In the genomic region with DNA sequence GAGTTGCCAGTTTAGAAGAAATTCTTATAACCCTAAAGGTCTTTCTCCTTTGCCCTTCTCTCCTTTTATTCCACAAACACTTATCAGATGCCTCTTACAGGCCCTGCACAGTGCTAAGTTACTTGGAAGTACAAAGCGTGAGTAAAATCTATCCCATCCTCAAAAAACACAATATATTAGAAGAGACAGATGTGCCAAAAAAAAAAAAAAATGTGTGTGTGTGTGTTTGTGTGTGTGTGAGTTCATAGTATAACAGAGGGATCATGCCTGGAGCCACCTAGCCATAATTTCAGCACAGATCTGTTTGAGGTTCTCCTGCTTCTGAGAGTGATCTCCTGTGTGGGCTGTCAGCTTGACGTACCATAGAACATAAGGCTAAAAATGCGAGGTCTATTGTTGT, we compare ENCODE assay signal across 1 cellular context.
TF ChIP-seq lines count a peak whose summit lies in the region.

No MANE protein-coding gene starts in this region.

TF ChIP-seq in GM23338, 12 proteins besides CTCF, POLR2A, EP300 and RAD21:
- TF ChIP-seq JUNB (IDR thresholded peaks at IDR 0.05; ENCODE audit: unreplicated experiment) (no peak), POLR2AphosphoS5 (IDR thresholded peaks at IDR 0.05; ENCODE audit: low read depth) (no peak), ZNF114 (CRISPR knock-in tag; IDR thresholded peaks at IDR 0.05) (no peak), STAT1 (IDR thresholded peaks at IDR 0.05; ENCODE audit: unreplicated experiment) (no peak), ZNF331 (CRISPR knock-in tag; IDR thresholded peaks at IDR 0.05; ENCODE audit: low read depth) (no peak), REST (IDR thresholded peaks at IDR 0.05; ENCODE audit: unreplicated experiment) (no peak), EZH2phosphoT487 (IDR thresholded peaks at IDR 0.05; ENCODE audit: unreplicated experiment) (no peak), NANOG (IDR thresholded peaks at IDR 0.05; ENCODE audit: borderline replicate concordance) (no peak), ETS1 (IDR thresholded peaks at IDR 0.05) (no peak), EZH2 (IDR thresholded peaks at IDR 0.05; ENCODE audit: low read depth, unreplicated experiment) (no peak), CREB1 (CRISPR knock-in tag; IDR thresholded peaks at IDR 0.05; ENCODE audit: low read depth) (no peak)
- TF ChIP-seq, protein P1, sequence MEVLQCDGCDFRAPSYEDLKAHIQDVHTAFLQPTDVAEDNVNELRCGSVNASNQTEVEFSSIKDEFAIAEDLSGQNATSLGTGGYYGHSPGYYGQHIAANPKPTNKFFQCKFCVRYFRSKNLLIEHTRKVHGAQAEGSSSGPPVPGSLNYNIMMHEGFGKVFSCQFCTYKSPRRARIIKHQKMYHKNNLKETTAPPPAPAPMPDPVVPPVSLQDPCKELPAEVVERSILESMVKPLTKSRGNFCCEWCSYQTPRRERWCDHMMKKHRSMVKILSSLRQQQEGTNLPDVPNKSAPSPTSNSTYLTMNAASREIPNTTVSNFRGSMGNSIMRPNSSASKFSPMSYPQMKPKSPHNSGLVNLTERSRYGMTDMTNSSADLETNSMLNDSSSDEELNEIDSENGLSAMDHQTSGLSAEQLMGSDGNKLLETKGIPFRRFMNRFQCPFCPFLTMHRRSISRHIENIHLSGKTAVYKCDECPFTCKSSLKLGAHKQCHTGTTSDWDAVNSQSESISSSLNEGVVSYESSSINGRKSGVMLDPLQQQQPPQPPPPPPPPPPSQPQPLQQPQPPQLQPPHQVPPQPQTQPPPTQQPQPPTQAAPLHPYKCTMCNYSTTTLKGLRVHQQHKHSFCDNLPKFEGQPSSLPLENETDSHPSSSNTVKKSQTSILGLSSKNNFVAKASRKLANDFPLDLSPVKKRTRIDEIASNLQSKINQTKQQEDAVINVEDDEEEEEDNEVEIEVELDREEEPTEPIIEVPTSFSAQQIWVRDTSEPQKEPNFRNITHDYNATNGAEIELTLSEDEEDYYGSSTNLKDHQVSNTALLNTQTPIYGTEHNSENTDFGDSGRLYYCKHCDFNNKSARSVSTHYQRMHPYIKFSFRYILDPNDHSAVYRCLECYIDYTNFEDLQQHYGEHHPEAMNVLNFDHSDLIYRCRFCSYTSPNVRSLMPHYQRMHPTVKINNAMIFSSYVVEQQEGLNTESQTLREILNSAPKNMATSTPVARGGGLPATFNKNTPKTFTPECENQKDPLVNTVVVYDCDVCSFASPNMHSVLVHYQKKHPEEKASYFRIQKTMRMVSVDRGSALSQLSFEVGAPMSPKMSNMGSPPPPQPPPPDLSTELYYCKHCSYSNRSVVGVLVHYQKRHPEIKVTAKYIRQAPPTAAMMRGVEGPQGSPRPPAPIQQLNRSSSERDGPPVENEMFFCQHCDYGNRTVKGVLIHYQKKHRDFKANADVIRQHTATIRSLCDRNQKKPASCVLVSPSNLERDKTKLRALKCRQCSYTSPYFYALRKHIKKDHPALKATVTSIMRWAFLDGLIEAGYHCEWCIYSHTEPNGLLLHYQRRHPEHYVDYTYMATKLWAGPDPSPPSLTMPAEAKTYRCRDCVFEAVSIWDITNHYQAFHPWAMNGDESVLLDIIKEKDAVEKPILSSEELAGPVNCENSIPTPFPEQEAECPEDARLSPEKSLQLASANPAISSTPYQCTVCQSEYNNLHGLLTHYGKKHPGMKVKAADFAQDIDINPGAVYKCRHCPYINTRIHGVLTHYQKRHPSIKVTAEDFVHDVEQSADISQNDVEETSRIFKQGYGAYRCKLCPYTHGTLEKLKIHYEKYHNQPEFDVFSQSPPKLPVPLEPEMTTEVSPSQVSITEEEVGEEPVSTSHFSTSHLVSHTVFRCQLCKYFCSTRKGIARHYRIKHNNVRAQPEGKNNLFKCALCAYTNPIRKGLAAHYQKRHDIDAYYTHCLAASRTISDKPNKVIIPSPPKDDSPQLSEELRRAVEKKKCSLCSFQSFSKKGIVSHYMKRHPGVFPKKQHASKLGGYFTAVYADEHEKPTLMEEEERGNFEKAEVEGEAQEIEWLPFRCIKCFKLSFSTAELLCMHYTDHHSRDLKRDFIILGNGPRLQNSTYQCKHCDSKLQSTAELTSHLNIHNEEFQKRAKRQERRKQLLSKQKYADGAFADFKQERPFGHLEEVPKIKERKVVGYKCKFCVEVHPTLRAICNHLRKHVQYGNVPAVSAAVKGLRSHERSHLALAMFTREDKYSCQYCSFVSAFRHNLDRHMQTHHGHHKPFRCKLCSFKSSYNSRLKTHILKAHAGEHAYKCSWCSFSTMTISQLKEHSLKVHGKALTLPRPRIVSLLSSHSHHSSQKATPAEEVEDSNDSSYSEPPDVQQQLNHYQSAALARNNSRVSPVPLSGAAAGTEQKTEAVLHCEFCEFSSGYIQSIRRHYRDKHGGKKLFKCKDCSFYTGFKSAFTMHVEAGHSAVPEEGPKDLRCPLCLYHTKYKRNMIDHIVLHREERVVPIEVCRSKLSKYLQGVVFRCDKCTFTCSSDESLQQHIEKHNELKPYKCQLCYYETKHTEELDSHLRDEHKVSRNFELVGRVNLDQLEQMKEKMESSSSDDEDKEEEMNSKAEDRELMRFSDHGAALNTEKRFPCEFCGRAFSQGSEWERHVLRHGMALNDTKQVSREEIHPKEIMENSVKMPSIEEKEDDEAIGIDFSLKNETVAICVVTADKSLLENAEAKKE (CRISPR knock-in tag; IDR thresholded peaks at IDR 0.05): no peak
TF ChIP-seq in GM23338: peak in this region for 0.
